In the genomic region with DNA sequence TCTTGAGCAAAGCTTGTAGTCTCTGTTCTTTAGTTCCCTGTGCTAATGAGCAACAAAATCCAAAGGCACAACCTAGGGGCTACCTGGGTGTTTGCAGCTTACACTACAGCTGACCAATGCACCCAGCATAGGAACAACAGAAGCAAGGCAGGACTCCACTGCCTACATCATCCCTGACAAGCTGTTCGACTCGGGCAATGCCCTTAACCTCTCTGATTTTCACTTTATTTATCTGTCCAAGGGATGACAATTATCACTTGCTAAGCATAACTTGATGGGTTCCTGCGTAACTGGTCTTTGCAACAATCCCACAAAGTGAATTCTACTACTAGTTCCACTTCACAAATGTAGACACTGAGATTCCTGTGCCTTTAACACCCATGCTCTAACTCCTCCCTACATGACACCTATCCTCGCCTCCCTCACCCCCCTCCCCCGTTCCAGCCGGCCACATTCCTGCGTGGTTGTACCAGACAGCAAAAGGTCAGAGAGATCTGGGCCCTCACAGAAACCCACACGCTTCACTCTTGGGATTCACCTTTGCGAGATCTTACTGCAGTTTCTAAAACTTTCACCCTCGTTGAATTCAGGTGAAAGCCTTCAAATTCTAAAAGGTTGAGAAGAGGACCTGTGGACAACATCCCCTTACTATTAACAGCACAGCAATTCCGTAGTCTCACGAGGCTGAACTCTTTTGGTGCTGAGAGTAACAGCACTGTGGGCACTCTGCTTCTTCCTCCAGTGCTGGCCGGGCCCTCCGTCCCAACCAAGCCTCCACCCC, we compare ENCODE assay signal across 8 cellular contexts. TPM values are rescaled to one million over a fixed set of nuclear protein-coding genes. Genes with fewer than 3 reads are reported as not detected.
DNase-seq lines count a peak whose midpoint lies in the region; ATAC-seq and TF ChIP-seq lines count a peak whose summit lies in the region.

No MANE protein-coding gene starts in this region.

- H3K4me3 ChIP-seq in GM08714 (ENCODE audit: low read length) (peak overlapping the region; percentile 82), right atrium auricular region (peak overlapping the region; percentile 76 to 94), retinal pigment epithelial cell (ENCODE audit: low read length) (peak overlapping the region; percentile 93)

- peak overlapping the region; percentile 85 to 97 for H3K27ac Mint-ChIP-seq in activated naive CD4-positive, alpha-beta T cell treated with anti-CD3 and anti-CD28 coated beads, Interleukin-2, amount 50 U/mL, for 72 hours

- peak in 1 of 2 donors; percentile 16 for ATAC-seq in activated naive CD4-positive, alpha-beta T cell treated with anti-CD3 and anti-CD28 coated beads, Interleukin-2, amount 50 U/mL, for 72 hours
- ATAC-seq in HG02798 (IDR thresholded peaks at IDR 0.05; ENCODE audit: poor library complexity, unreplicated experiment), result no peak

- H3K36me3 Mint-ChIP-seq in activated naive CD4-positive, alpha-beta T cell treated with anti-CD3 and anti-CD28 coated beads, Interleukin-2, amount 50 U/mL, for 72 hours, result peaks cover 5 to 15% of the 10 kb centered on the region in 2 donors

- H3K4me1 ChIP-seq in right atrium auricular region, result peaks cover 0 to 61% of the 10 kb centered on the region in 2 donors

- no peak for TF ChIP-seq CTCF in right atrium auricular region (IDR thresholded peaks at IDR 0.05)
- TF ChIP-seq CTCF in retinal pigment epithelial cell (conservative IDR thresholded peaks at IDR 0.05; ENCODE audit: low read depth, low read length), result no peak

- H3K36me3 ChIP-seq in right atrium auricular region, result no peaks in the 10 kb centered on the region

- H3K9me3 Mint-ChIP-seq in activated naive CD4-positive, alpha-beta T cell treated with anti-CD3 and anti-CD28 coated beads, Interleukin-2, amount 50 U/mL, for 72 hours, result no peaks in the 10 kb centered on the region

- no peaks in the 10 kb centered on the region for H3K9me3 ChIP-seq in right atrium auricular region

- no peaks in the 10 kb centered on the region for H3K27me3 ChIP-seq in right atrium auricular region

- H3K27ac ChIP-seq in right atrium auricular region, result peak overlapping the region; percentile 86 to 93

- DNase-seq in NCI-H226 (peak; percentile 75), right atrium auricular region (ENCODE audit: low spot score) (peak; percentile 74), retinal pigment epithelial cell (ENCODE audit: low read depth) (no peak), NCI-H2171 treated with DMSO at 0.1 percent for 48 hours (lab: John Stamatoyannopoulos, UW) (no peak)
- DNase-seq in activated naive CD4-positive, alpha-beta T cell treated with anti-CD3 and anti-CD28 coated beads, Interleukin-2, amount 50 U/mL, for 72 hours (ENCODE audit: low spot score in 2 of 2), result peak; percentile 21 to 60
- no peak for DNase-seq in NK-92 treated with Interleukin-12 subunit alpha and Interleukin-12 subunit beta, amount 100 ng/mL, for 24 hours (lab: John Stamatoyannopoulos, UW)

RNA-seq across cellular contexts. Expression of a gene that starts 1.0 kb away (rescaled TPM):
- 10 to 100 TPM; 14.0 to 14.1 TPM for total RNA-seq in activated naive CD4-positive, alpha-beta T cell treated with anti-CD3 and anti-CD28 coated beads, Interleukin-2, amount 50 U/mL, for 72 hours
- 10 to 100 TPM in 1 of 2 donors, 1 to 10 TPM in 1; 8.9 to 13.1 TPM for total RNA-seq in right atrium auricular region

Comparison
In these comparisons a context has a peak if more than half of its experiments do, and no peak if none do; other contexts are left out.
1. DNase-seq: peak in NCI-H226 (single experiment), activated naive CD4-positive, alpha-beta T cell treated with anti-CD3 and anti-CD28 coated beads, Interleukin-2, amount 50 U/mL, for 72 hours (2 of 2) and right atrium auricular region (single experiment); none in retinal pigment epithelial cell (single experiment), NCI-H2171 treated with DMSO at 0.1 percent for 48 hours (single experiment) and NK-92 treated with Interleukin-12 subunit alpha and Interleukin-12 subunit beta, amount 100 ng/mL, for 24 hours (single experiment).
2. Peak in every context shown above with its lines, with median percentiles within 50 percentile points of each other: H3K4me3 ChIP-seq.